1 cellular context compared by ENCODE assay signal in the genomic region with DNA sequence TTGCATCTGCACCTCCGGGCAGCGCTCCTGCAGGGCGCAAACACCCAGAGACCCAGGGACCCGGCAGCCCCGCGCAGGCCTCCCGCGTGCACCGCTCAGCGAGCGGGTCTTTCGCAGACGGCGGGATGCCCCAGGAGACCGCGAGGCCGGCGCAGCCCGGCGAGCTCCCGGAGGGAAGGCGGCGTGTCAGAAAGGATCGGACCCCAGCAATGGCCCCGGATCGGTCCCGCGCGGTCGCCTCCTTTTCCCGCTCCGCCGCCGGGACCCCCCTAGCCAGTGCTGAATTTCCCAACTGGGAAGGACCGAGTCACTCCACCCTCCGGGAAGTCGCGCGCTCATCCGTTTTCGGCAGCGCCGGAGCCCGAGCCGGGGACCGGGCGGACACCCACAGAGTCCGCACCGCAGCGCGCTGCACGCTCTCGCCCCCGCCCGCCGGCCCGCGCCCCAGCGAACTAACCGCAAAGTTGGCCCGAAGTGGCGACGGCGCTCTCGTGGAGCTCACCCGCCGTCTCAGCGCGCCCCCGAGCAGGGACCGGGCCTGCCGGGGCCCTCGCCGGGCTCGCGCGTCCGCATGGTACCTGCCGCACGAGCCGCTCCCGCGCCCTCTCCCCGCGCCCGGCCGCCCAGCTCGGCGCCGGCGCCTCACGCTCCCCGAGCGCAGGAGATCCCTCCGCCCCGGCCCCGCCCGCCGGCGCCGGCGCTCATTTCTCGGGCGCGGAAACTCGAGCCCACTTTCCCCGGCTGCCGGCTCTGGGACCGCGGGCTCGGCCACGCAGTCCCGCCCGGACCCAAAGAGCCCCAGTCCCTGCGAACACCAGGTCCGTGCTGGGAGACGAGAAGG.
A peak's percentile ranks its signal among the peaks of the same experiment; 100 is the strongest.
TF ChIP-seq lines count a peak whose summit lies in the region.

A gene with protein sequence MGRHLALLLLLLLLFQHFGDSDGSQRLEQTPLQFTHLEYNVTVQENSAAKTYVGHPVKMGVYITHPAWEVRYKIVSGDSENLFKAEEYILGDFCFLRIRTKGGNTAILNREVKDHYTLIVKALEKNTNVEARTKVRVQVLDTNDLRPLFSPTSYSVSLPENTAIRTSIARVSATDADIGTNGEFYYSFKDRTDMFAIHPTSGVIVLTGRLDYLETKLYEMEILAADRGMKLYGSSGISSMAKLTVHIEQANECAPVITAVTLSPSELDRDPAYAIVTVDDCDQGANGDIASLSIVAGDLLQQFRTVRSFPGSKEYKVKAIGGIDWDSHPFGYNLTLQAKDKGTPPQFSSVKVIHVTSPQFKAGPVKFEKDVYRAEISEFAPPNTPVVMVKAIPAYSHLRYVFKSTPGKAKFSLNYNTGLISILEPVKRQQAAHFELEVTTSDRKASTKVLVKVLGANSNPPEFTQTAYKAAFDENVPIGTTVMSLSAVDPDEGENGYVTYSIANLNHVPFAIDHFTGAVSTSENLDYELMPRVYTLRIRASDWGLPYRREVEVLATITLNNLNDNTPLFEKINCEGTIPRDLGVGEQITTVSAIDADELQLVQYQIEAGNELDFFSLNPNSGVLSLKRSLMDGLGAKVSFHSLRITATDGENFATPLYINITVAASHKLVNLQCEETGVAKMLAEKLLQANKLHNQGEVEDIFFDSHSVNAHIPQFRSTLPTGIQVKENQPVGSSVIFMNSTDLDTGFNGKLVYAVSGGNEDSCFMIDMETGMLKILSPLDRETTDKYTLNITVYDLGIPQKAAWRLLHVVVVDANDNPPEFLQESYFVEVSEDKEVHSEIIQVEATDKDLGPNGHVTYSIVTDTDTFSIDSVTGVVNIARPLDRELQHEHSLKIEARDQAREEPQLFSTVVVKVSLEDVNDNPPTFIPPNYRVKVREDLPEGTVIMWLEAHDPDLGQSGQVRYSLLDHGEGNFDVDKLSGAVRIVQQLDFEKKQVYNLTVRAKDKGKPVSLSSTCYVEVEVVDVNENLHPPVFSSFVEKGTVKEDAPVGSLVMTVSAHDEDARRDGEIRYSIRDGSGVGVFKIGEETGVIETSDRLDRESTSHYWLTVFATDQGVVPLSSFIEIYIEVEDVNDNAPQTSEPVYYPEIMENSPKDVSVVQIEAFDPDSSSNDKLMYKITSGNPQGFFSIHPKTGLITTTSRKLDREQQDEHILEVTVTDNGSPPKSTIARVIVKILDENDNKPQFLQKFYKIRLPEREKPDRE (N-terminal part only) (minus strand): TSS at position 650 of the 841 bp plus-strand sequence. CDS start 14,029 bp downstream, outside the sequence.

TF ChIP-seq in HepG2, 621 proteins besides CTCF, POLR2A, EP300 and RAD21 (continued from another document and continues in another):
- TF ChIP-seq, protein P1, sequence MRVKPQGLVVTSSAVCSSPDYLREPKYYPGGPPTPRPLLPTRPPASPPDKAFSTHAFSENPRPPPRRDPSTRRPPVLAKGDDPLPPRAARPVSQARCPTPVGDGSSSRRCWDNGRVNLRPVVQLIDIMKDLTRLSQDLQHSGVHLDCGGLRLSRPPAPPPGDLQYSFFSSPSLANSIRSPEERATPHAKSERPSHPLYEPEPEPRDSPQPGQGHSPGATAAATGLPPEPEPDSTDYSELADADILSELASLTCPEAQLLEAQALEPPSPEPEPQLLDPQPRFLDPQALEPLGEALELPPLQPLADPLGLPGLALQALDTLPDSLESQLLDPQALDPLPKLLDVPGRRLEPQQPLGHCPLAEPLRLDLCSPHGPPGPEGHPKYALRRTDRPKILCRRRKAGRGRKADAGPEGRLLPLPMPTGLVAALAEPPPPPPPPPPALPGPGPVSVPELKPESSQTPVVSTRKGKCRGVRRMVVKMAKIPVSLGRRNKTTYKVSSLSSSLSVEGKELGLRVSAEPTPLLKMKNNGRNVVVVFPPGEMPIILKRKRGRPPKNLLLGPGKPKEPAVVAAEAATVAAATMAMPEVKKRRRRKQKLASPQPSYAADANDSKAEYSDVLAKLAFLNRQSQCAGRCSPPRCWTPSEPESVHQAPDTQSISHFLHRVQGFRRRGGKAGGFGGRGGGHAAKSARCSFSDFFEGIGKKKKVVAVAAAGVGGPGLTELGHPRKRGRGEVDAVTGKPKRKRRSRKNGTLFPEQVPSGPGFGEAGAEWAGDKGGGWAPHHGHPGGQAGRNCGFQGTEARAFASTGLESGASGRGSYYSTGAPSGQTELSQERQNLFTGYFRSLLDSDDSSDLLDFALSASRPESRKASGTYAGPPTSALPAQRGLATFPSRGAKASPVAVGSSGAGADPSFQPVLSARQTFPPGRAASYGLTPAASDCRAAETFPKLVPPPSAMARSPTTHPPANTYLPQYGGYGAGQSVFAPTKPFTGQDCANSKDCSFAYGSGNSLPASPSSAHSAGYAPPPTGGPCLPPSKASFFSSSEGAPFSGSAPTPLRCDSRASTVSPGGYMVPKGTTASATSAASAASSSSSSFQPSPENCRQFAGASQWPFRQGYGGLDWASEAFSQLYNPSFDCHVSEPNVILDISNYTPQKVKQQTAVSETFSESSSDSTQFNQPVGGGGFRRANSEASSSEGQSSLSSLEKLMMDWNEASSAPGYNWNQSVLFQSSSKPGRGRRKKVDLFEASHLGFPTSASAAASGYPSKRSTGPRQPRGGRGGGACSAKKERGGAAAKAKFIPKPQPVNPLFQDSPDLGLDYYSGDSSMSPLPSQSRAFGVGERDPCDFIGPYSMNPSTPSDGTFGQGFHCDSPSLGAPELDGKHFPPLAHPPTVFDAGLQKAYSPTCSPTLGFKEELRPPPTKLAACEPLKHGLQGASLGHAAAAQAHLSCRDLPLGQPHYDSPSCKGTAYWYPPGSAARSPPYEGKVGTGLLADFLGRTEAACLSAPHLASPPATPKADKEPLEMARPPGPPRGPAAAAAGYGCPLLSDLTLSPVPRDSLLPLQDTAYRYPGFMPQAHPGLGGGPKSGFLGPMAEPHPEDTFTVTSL (CRISPR knock-in tag; IDR thresholded peaks at IDR 0.05; ENCODE audit: borderline replicate concordance), result no peak
- TF ChIP-seq NR3C1 (CRISPR knock-in tag; IDR thresholded peaks at IDR 0.05) (no peak), ZNF775 (CRISPR knock-in tag; IDR thresholded peaks at IDR 0.05; ENCODE audit: borderline replicate concordance) (no peak), ZNF331 (CRISPR knock-in tag; IDR thresholded peaks at IDR 0.05) (0 out of 2 replicates have a peak, but pooled peaks have one; percentile 29), ZNF253 (CRISPR knock-in tag; IDR thresholded peaks at IDR 0.05; ENCODE audit: borderline replicate concordance) (no peak), ZFP90 (CRISPR knock-in tag; IDR thresholded peaks at IDR 0.05; ENCODE audit: borderline replicate concordance) (no peak; the same call in 1 of the 2 replicates), YEATS4 (CRISPR knock-in tag; IDR thresholded peaks at IDR 0.05; ENCODE audit: borderline replicate concordance) (peak; percentile 62; the same call in 1 of the 2 replicates), SKI (IDR thresholded peaks at IDR 0.05; ENCODE audit: partially characterized antibody) (peak; percentile 35), ZSCAN20 (CRISPR knock-in tag; IDR thresholded peaks at IDR 0.05; ENCODE audit: borderline replicate concordance) (peak; percentile 22; the same call in 1 of the 2 replicates), ZNF777 (CRISPR knock-in tag; IDR thresholded peaks at IDR 0.05) (peak; percentile 58), TBX2 (CRISPR knock-in tag; IDR thresholded peaks at IDR 0.05; ENCODE audit: borderline replicate concordance) (no peak), MXD4 (CRISPR knock-in tag; IDR thresholded peaks at IDR 0.05) (no peak), TCF12 (IDR thresholded peaks at IDR 0.05) (no peak), TCF12 (CRISPR knock-in tag; IDR thresholded peaks at IDR 0.05) (0 out of 2 replicates have a peak, but pooled peaks have one; percentile 49), ZNF251 (CRISPR knock-in tag; IDR thresholded peaks at IDR 0.05) (no peak), JUN (CRISPR knock-in tag; IDR thresholded peaks at IDR 0.05) (no peak), ZNF558 (CRISPR knock-in tag; IDR thresholded peaks at IDR 0.05; ENCODE audit: borderline replicate concordance) (no peak; the same call in 1 of the 2 replicates), RARA (CRISPR knock-in tag; IDR thresholded peaks at IDR 0.05) (no peak), ERF (CRISPR knock-in tag; IDR thresholded peaks at IDR 0.05) (no peak), ZNF746 (CRISPR knock-in tag; IDR thresholded peaks at IDR 0.05) (no peak), RFX3 (CRISPR knock-in tag; IDR thresholded peaks at IDR 0.05) (no peak), ZFP36 (IDR thresholded peaks at IDR 0.05; ENCODE audit: borderline replicate concordance, low read depth, low read length, partially characterized antibody) (no peak), ASH2L (IDR thresholded peaks at IDR 0.05; ENCODE audit: insufficient read length, low read depth, low read length) (peak; percentile 45), SMAD3 (CRISPR knock-in tag; IDR thresholded peaks at IDR 0.05) (no peak), ZNF138 (CRISPR knock-in tag; IDR thresholded peaks at IDR 0.05; ENCODE audit: low read depth) (no peak), ZNF326 (CRISPR knock-in tag; IDR thresholded peaks at IDR 0.05; ENCODE audit: borderline replicate concordance) (no peak), IKZF1 (IDR thresholded peaks at IDR 0.05) (no peak), TMF1 (CRISPR knock-in tag; IDR thresholded peaks at IDR 0.05; ENCODE audit: low read depth) (0 out of 2 replicates have a peak, but pooled peaks have one; percentile 73), POLR2AphosphoS2 (IDR thresholded peaks at IDR 0.05; ENCODE audit: low read depth, low read length) (no peak), NAIF1 (CRISPR knock-in tag; IDR thresholded peaks at IDR 0.05; ENCODE audit: borderline replicate concordance) (no peak), ZNF615 (CRISPR knock-in tag; IDR thresholded peaks at IDR 0.05; ENCODE audit: borderline replicate concordance) (no peak), MLLT10 (CRISPR knock-in tag; IDR thresholded peaks at IDR 0.05) (no peak)
- TF ChIP-seq, protein P2, sequence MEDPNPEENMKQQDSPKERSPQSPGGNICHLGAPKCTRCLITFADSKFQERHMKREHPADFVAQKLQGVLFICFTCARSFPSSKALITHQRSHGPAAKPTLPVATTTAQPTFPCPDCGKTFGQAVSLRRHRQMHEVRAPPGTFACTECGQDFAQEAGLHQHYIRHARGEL (CRISPR knock-in tag; IDR thresholded peaks at IDR 0.05), result no peak
- TF ChIP-seq, protein P3, sequence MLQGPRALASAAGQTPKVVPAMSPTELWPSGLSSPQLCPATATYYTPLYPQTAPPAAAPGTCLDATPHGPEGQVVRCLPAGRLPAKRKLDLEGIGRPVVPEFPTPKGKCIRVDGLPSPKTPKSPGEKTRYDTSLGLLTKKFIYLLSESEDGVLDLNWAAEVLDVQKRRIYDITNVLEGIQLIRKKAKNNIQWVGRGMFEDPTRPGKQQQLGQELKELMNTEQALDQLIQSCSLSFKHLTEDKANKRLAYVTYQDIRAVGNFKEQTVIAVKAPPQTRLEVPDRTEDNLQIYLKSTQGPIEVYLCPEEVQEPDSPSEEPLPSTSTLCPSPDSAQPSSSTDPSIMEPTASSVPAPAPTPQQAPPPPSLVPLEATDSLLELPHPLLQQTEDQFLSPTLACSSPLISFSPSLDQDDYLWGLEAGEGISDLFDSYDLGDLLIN (CRISPR knock-in tag; IDR thresholded peaks at IDR 0.05; ENCODE audit: borderline replicate concordance), result no peak
- TF ChIP-seq, protein P4, sequence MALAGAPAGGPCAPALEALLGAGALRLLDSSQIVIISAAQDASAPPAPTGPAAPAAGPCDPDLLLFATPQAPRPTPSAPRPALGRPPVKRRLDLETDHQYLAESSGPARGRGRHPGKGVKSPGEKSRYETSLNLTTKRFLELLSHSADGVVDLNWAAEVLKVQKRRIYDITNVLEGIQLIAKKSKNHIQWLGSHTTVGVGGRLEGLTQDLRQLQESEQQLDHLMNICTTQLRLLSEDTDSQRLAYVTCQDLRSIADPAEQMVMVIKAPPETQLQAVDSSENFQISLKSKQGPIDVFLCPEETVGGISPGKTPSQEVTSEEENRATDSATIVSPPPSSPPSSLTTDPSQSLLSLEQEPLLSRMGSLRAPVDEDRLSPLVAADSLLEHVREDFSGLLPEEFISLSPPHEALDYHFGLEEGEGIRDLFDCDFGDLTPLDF (CRISPR knock-in tag; IDR thresholded peaks at IDR 0.05), result no peak; the same call in 1 of the 2 replicates
- TF ChIP-seq, protein P5, sequence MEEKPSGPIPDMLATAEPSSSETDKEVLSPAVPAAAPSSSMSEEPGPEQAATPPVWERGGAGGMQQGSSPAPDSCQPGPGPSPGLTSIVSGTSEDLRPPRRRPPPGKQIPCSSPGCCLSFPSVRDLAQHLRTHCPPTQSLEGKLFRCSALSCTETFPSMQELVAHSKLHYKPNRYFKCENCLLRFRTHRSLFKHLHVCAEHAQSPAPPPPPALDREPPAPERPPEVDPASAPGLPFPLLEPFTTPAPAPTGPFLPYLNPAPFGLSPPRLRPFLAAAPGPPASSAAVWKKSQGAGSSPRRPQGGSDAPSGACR (CRISPR knock-in tag; IDR thresholded peaks at IDR 0.05), result no peak
- TF ChIP-seq, protein P6, sequence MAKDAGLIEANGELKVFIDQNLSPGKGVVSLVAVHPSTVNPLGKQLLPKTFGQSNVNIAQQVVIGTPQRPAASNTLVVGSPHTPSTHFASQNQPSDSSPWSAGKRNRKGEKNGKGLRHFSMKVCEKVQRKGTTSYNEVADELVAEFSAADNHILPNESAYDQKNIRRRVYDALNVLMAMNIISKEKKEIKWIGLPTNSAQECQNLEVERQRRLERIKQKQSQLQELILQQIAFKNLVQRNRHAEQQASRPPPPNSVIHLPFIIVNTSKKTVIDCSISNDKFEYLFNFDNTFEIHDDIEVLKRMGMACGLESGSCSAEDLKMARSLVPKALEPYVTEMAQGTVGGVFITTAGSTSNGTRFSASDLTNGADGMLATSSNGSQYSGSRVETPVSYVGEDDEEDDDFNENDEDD (CRISPR knock-in tag; IDR thresholded peaks at IDR 0.05; ENCODE audit: borderline replicate concordance), result peak; percentile 52; the same call in 1 of the 2 replicates
- TF ChIP-seq, protein P7, sequence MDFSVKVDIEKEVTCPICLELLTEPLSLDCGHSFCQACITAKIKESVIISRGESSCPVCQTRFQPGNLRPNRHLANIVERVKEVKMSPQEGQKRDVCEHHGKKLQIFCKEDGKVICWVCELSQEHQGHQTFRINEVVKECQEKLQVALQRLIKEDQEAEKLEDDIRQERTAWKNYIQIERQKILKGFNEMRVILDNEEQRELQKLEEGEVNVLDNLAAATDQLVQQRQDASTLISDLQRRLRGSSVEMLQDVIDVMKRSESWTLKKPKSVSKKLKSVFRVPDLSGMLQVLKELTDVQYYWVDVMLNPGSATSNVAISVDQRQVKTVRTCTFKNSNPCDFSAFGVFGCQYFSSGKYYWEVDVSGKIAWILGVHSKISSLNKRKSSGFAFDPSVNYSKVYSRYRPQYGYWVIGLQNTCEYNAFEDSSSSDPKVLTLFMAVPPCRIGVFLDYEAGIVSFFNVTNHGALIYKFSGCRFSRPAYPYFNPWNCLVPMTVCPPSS (IDR thresholded peaks at IDR 0.05), result no peak
- TF ChIP-seq, protein P8, sequence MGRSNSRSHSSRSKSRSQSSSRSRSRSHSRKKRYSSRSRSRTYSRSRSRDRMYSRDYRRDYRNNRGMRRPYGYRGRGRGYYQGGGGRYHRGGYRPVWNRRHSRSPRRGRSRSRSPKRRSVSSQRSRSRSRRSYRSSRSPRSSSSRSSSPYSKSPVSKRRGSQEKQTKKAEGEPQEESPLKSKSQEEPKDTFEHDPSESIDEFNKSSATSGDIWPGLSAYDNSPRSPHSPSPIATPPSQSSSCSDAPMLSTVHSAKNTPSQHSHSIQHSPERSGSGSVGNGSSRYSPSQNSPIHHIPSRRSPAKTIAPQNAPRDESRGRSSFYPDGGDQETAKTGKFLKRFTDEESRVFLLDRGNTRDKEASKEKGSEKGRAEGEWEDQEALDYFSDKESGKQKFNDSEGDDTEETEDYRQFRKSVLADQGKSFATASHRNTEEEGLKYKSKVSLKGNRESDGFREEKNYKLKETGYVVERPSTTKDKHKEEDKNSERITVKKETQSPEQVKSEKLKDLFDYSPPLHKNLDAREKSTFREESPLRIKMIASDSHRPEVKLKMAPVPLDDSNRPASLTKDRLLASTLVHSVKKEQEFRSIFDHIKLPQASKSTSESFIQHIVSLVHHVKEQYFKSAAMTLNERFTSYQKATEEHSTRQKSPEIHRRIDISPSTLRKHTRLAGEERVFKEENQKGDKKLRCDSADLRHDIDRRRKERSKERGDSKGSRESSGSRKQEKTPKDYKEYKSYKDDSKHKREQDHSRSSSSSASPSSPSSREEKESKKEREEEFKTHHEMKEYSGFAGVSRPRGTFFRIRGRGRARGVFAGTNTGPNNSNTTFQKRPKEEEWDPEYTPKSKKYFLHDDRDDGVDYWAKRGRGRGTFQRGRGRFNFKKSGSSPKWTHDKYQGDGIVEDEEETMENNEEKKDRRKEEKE (IDR thresholded peaks at IDR 0.05), result no peak
